ENCODE assay signal across 1 cellular context in genomic region chr7:156619488-156620245, GRCh38.
TF ChIP-seq lines count a peak whose summit lies in the region.

No MANE protein-coding gene starts in this region.

TF ChIP-seq in H1, 55 proteins besides CTCF, POLR2A, EP300 and RAD21:
- TF ChIP-seq CEBPB (IDR thresholded peaks at IDR 0.05; ENCODE audit: low read depth, low read length) (peak; percentile 48; the same call in 1 of the 2 replicates), EGR1 (IDR thresholded peaks at IDR 0.05; ENCODE audit: borderline replicate concordance, low read depth, low read length) (peak; percentile 50; the same call in 1 of the 2 replicates), TCF12 (IDR thresholded peaks at IDR 0.05; ENCODE audit: low read depth, low read length) (0 out of 2 replicates have a peak, but pooled peaks have one; percentile 49)
TF ChIP-seq in H1: peak in this region for 3; not testable (repeated sequence) for 52.
